10 cellular contexts compared by ENCODE assay signal in the genomic region with DNA sequence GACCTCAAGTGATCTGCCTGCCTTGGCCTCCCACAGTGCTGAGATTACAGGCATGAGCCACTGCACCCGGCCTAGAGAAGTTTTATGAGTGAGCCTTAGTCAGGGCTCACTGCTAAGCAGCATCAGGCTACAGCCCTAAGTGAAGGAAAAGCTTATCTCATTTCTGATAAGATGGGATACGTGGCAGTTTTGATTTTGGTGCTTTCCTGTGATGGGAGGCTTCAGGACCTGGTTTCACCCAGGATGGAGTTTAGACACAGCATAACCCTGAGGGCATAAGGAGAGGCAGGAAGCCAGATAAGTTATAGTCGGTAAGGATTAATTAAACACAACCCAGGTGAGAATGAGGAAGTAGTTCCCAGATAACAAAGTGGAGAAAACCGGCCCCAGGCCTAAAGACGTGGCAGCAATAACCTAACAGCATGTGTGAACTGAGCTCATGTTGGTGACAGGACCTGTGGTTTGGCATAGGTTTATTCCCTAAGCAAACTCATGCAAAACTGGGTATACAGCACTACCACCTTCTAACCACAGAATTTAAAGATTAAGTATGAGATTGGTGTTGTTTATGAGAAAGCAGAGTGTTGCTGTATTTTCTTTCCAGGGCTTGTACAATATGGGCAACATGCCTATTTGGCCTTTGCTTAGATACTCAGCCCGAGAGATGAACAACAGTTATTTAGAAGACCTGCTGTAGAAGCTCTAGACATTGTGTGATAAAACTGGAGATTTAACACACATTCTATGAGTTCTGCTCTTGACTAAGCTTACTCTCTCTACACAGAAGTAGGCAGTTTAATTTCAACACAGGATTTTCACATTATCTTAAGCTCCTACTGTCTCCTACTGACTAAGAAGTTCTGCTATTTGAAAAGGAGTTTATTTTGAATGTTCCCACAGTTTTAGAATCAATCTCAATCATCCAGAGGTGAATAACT.
DNase-seq lines count a peak whose midpoint lies in the region; ATAC-seq and TF ChIP-seq lines count a peak whose summit lies in the region.
"Had no signal": no experiment of that assay in that cellular context is flagged by ENCODE, and none has a peak within 500 bp of the region (broad histone marks: within the 10 kb centered on the region; RNA-seq: fewer than 3 reads in every experiment).

No MANE protein-coding gene starts in this region.

- H3K27ac ChIP-seq in coronary artery: no peak overlapping the region
- H3K27ac ChIP-seq: neural progenitor cell, suprapubic skin had no signal

- TF ChIP-seq CTCF in coronary artery (IDR thresholded peaks at IDR 0.05): no peak

- H3K4me1 Mint-ChIP-seq in T-helper 17 cell: peaks cover 11% of the 10 kb centered on the region
- H3K4me1 Mint-ChIP-seq: neural progenitor cell had no signal

- H3K27me3 Mint-ChIP-seq in T-helper 17 cell: peaks cover 3% of the 10 kb centered on the region

- H3K36me3 Mint-ChIP-seq in T-helper 17 cell (ENCODE audit: low read depth): no peaks in the 10 kb centered on the region
- H3K36me3 Mint-ChIP-seq: neural progenitor cell had no signal

- H3K4me3 ChIP-seq in coronary artery: no peak overlapping the region
- H3K4me3 ChIP-seq: neural progenitor cell, suprapubic skin had no signal

- intact Hi-C loops in left colon (cut with DNase I, micrococcal nuclease): no loop called here

- H3K4me3 Mint-ChIP-seq in T-helper 17 cell: no peak overlapping the region
- H3K4me3 Mint-ChIP-seq: neural progenitor cell had no signal

- H3K9me3 ChIP-seq in T-helper 17 cell (ENCODE audit: control insufficient read depth, low read length, poor library complexity, severe bottlenecking): no peaks in the 10 kb centered on the region
- H3K9me3 ChIP-seq: suprapubic skin had no signal

- DNase-seq in Caki2 (ENCODE audit: low read depth) (peak; percentile 16), T-helper 17 cell (no peak), left colon (peak; percentile 57 to 75), UCSD-AML1 (lab: John Stamatoyannopoulos, UW; ENCODE audit: unreplicated experiment) (no peak), coronary artery (ENCODE audit: low spot score) (no peak), NCI-H1092 treated with DMSO at 0.1 percent for 48 hours (lab: John Stamatoyannopoulos, UW) (no peak), hepatic stellate cell (ENCODE audit: low spot score) (no peak)

- ATAC-seq in HG02610 (IDR thresholded peaks at IDR 0.05; ENCODE audit: unreplicated experiment) (peak; percentile 67), T-helper 17 cell (peak; percentile 85), left colon (peak; percentile 79)

- in situ Hi-C loops in Caki2 (cut with HindIII; ENCODE audit: low pct_unique_long_range_greater_than_20kb, low sequenced_read_pairs): loop anchor here (5.0 kb wide), 1 partner anchor 234 kb away; the partner anchor contains the start of gene C1GALT1

- peak overlapping the region; percentile 72 for H3K27ac Mint-ChIP-seq in T-helper 17 cell
- H3K27ac Mint-ChIP-seq: neural progenitor cell had no signal

Comparison
In these comparisons a context has a peak if more than half of its experiments do, and no peak if none do; other contexts are left out.
1. DNase-seq: peak in Caki2 (single experiment) and left colon (2 of 2); none in T-helper 17 cell (0 of 3), UCSD-AML1 (single experiment), coronary artery (single experiment), NCI-H1092 treated with DMSO at 0.1 percent for 48 hours (single experiment) and hepatic stellate cell (single experiment).
2. Peak in every context shown above with its lines, with median percentiles within 50 percentile points of each other: ATAC-seq.